ENCODE assay signal across 13 cellular contexts in genomic region chr2:8298783-8299182, GRCh38.
DNase-seq lines count a peak whose midpoint lies in the region; ATAC-seq lines count a peak whose summit lies in the region.
"Had no signal": no experiment of that assay in that cellular context is flagged by ENCODE, and none has a peak within 500 bp of the region (broad histone marks: within the 10 kb centered on the region; RNA-seq: fewer than 3 reads in every experiment).

No MANE protein-coding gene starts in this region.

- no peak overlapping the region for H3K4me3 Mint-ChIP-seq in memory B cell
- H3K4me3 Mint-ChIP-seq: activated T-cell treated with anti-CD3 and anti-CD28 coated beads, Interleukin-2, amount 50 U/mL, for 24 hours had no signal

- H3K4me1 Mint-ChIP-seq in memory B cell, result peaks cover 34% of the 10 kb centered on the region

- peaks cover 2% of the 10 kb centered on the region for H3K36me3 Mint-ChIP-seq in memory B cell

- peak; percentile 86 for DNase-seq in adipocyte (ENCODE audit: low read depth)
- DNase-seq in memory B cell (ENCODE audit: low spot score in 2 of 2), result no peak
- DNase-seq in posterior cingulate gyrus, result no peak
- no peak for DNase-seq in DMS153 treated with DMSO at 0.1 percent for 48 hours (lab: John Stamatoyannopoulos, UW; ENCODE audit: unreplicated experiment)
- DNase-seq: activated T-cell treated with anti-CD3 and anti-CD28 coated beads, Interleukin-2, amount 50 U/mL, for 24 hours; NCI-H187 had no signal

- H3K36me3 ChIP-seq in BLaER1 treated with 17β-estradiol and CSF1 and Interleukin-3, amounts not matched to agents 10 nM and 100 nM, result no peaks in the 10 kb centered on the region
- no peaks in the 10 kb centered on the region for H3K36me3 ChIP-seq in adipocyte (ENCODE audit: control insufficient read depth, insufficient read depth, low read length, severe bottlenecking)
- H3K36me3 ChIP-seq: cardiac muscle cell, suprapubic skin had no signal

- peak overlapping the region; percentile 48 to 92 (median 79) for H3K4me2 ChIP-seq in BLaER1 treated with 17β-estradiol and CSF1 and Interleukin-3, amounts not matched to agents 10 nM and 100 nM

- H3K27ac Mint-ChIP-seq in memory B cell, result no peak overlapping the region
- H3K27ac Mint-ChIP-seq: activated T-cell treated with anti-CD3 and anti-CD28 coated beads, Interleukin-2, amount 50 U/mL, for 24 hours had no signal

- peaks cover 48 to 83% (median 68%) of the 10 kb centered on the region in 10 experiments for H3K4me1 ChIP-seq in BLaER1 treated with 17β-estradiol and CSF1 and Interleukin-3, amounts not matched to agents 10 nM and 100 nM
- H3K4me1 ChIP-seq in adipocyte (ENCODE audit: control insufficient read depth, insufficient read depth, low read length), result peaks cover 5% of the 10 kb centered on the region

- ATAC-seq in HG03342 (IDR thresholded peaks at IDR 0.05; ENCODE audit: unreplicated experiment) (peak; percentile 21), memory B cell (ENCODE audit: low read depth) (peak; percentile 30), HG03457 (IDR thresholded peaks at IDR 0.05; ENCODE audit: unreplicated experiment) (no peak), HG03460 (IDR thresholded peaks at IDR 0.05; ENCODE audit: unreplicated experiment) (no peak)

- H3K27me3 Mint-ChIP-seq in memory B cell, result peaks cover 31% of the 10 kb centered on the region

- H3K4me3 ChIP-seq in BLaER1 treated with 17β-estradiol and CSF1 and Interleukin-3, amounts not matched to agents 10 nM and 100 nM, result no peak overlapping the region; a peak in 1 of 20 replicates
- no peak overlapping the region for H3K4me3 ChIP-seq in adipocyte (ENCODE audit: low read length)
- H3K4me3 ChIP-seq: cardiac muscle cell, suprapubic skin had no signal

- intact Hi-C loops in posterior cingulate gyrus (cut with DNase I), result no loop called here

- H3K27me3 ChIP-seq in BLaER1 treated with 17β-estradiol and CSF1 and Interleukin-3, amounts not matched to agents 10 nM and 100 nM, result peaks cover 0 to 5% (median 0%) of the 10 kb centered on the region in 11 experiments; a peak in 2 of 22 replicates
- H3K27me3 ChIP-seq in adipocyte (replicated peaks; ENCODE audit: control insufficient read depth, insufficient read depth, low read length), result no peaks in the 10 kb centered on the region
- H3K27me3 ChIP-seq: cardiac muscle cell, suprapubic skin had no signal

- peak overlapping the region in 9 of 11 experiments; percentile 39 to 67 (median 57); a peak in 18 of 22 replicates for H3K9ac ChIP-seq in BLaER1 treated with 17β-estradiol and CSF1 and Interleukin-3, amounts not matched to agents 10 nM and 100 nM
- no peak overlapping the region for H3K9ac ChIP-seq in adipocyte (ENCODE audit: low read length)

- H3K9me3 ChIP-seq in BLaER1 treated with 17β-estradiol and CSF1 and Interleukin-3, amounts not matched to agents 10 nM and 100 nM (replicated peaks in 1 of 11), result peaks cover 0 to 51% (median 25%) of the 10 kb centered on the region in 11 experiments; a peak in 17 of 22 replicates
- no peaks in the 10 kb centered on the region for H3K9me3 ChIP-seq in adipocyte (ENCODE audit: control insufficient read depth, low read length)
- H3K9me3 ChIP-seq: suprapubic skin had no signal

- no peaks in the 10 kb centered on the region for H4K20me1 ChIP-seq in BLaER1 treated with 17β-estradiol and CSF1 and Interleukin-3, amounts not matched to agents 10 nM and 100 nM

- peaks cover 5% of the 10 kb centered on the region for H3K9me3 Mint-ChIP-seq in memory B cell

- H3K27ac ChIP-seq in BLaER1 treated with 17β-estradiol and CSF1 and Interleukin-3, amounts not matched to agents 10 nM and 100 nM, result peak overlapping the region in 10 of 11 experiments; percentile 65 to 98 (median 96); a peak in 21 of 22 replicates
- H3K27ac ChIP-seq: C4-2B, cardiac muscle cell, suprapubic skin had no signal

Comparison
In these comparisons a context has a peak if more than half of its experiments do, and no peak if none do; other contexts are left out.
1. ATAC-seq: peak in HG03342 (single experiment) and memory B cell (single experiment); none in HG03457 (single experiment) and HG03460 (single experiment).